7 cellular contexts compared by ENCODE assay signal in the genomic region with DNA sequence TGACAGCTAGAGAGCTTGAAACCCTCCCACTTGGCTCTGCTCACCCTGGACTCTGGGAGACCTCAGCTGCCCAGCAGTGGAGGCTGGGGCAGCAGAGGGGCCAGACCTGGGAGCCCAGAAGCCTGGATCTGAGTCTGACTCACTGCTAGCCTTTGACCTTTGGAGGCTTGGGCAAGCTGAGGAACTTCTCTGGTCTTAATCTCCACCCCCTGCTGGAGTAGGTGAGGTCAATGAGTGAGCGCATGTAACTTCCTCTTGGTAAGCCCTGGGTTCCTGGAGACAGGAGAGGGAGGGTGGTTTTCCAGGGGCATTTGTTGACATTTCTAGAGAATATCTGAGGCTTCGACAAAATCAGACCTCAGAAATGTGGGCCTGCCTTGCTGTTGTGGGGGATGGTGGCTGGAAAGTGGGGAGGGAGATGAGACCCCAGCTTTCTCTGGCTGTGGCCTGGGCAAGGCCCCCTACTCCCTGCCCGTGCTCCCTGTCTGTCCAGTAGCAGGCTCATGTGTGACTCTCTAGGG.
DNase-seq lines count a peak whose midpoint lies in the region; ATAC-seq, FAIRE-seq and TF ChIP-seq lines count a peak whose summit lies in the region.

No MANE protein-coding gene starts in this region.

- 84% methylated on average over 2 of the region's 3 CpGs; no CpG with 5 or more reads in 1 of the 2 experiments for WGBS in endodermal cell (ENCODE audit: insufficient coverage in 1 of 2, insufficient read length in 1 of 2), 2 experiments

- H3K27me3 ChIP-seq in H7 (ENCODE audit: control insufficient read depth, insufficient read depth, low read length) = no peaks in the 10 kb centered on the region
- no peaks in the 10 kb centered on the region for H3K27me3 ChIP-seq in endodermal cell (ENCODE audit: control insufficient read depth, insufficient read depth, low read length, poor library complexity, severe bottlenecking)

- no peak for FAIRE-seq in frontal cortex (lab: Jason Lieb, UNC)

- peaks cover 4% of the 10 kb centered on the region for H3K4me1 ChIP-seq in endodermal cell (ENCODE audit: control insufficient read depth, insufficient read depth, low read length)

- H3K9ac ChIP-seq in endodermal cell (ENCODE audit: extremely low read depth, low read length, poor library complexity, severe bottlenecking) = no peak overlapping the region

- H3K27ac ChIP-seq in endodermal cell (ENCODE audit: low read depth, low read length) = no peak overlapping the region
- peak overlapping the region in 11 of 21 experiments; percentile 2 to 76 (median 30) for H3K27ac ChIP-seq in skin epidermis

- H3K36me3 ChIP-seq in H7 (replicated peaks; ENCODE audit: control insufficient read depth, insufficient read depth, low read length) = no peaks in the 10 kb centered on the region
- no peaks in the 10 kb centered on the region for H3K36me3 ChIP-seq in endodermal cell (ENCODE audit: control insufficient read depth, insufficient read depth, low read length)

- no peak overlapping the region for H3K4me3 Mint-ChIP-seq in endodermal cell

- H3K36me3 Mint-ChIP-seq in endodermal cell (ENCODE audit: low read depth) = no peaks in the 10 kb centered on the region

- DNase-seq in H7 (peak; percentile 20), RKO (ENCODE audit: low spot score) (peak; percentile 19), endodermal cell (peak; percentile 68), NCI-H774 (lab: John Stamatoyannopoulos, UW) (no peak), frontal cortex (ENCODE audit: low spot score in 2 of 2) (no peak)

- H3K4me3 ChIP-seq in H7 (ENCODE audit: insufficient read depth, low read depth, low read length) = no peak overlapping the region
- H3K4me3 ChIP-seq in endodermal cell (ENCODE audit: low read length) = no peak overlapping the region
- no peak overlapping the region for H3K4me3 ChIP-seq in skin epidermis

- peaks cover 10% of the 10 kb centered on the region for H3K4me1 Mint-ChIP-seq in endodermal cell

- no peaks in the 10 kb centered on the region for H3K9me3 Mint-ChIP-seq in endodermal cell

- no peaks in the 10 kb centered on the region for H3K9me3 ChIP-seq in endodermal cell (ENCODE audit: control insufficient read depth, low read length)

- peak overlapping the region; percentile 76 for H3K27ac Mint-ChIP-seq in endodermal cell

- no peaks in the 10 kb centered on the region for H3K27me3 Mint-ChIP-seq in endodermal cell (ENCODE audit: insufficient read depth)

- no peak for ATAC-seq in HG02852 (IDR thresholded peaks at IDR 0.05; ENCODE audit: unreplicated experiment)

- peak; percentile 21 for TF ChIP-seq CTCF in endodermal cell (conservative IDR thresholded peaks at IDR 0.05)

Comparison
In these comparisons a context has a peak if more than half of its experiments do, and no peak if none do; other contexts are left out.
1. DNase-seq: peak in H7 (single experiment), RKO (single experiment) and endodermal cell (single experiment); none in NCI-H774 (single experiment) and frontal cortex (0 of 2).